ENCODE assay signal across 9 cellular contexts in the genomic region with DNA sequence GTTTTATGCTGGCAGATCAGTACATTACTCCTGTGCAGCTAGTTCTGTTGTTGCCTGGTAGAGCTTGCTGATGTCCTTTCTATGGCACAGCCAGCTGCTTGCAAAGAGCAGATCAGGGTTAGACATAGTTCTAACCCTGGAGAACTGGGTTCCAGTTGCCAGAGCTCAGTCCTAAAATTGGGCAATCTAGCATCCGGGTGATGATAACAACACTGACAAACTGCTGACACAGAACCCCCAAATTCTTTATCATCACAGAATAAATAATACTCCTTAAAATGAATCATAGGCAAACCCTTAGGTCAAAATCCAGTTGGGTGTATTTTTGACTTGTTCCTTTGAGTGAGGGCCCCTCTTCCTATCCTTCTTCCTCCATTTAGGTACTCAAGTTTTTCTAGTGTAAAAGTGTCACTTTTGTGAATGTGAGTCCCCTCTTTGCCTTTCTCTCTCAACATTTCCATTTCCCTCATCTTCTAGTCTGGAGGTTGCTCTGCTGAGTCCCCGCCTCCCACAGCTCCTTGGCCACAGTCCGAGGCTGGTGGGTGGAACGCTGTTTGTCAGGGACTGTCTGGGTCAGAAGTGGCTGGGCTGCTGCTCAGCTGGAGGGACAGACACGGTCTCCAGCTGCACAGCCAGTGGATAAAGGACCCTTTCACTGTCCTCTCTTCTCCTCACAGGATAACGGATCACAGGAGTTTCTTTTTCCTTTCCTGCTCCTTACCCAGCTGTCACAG.
DNase-seq lines count a peak whose midpoint lies in the region; ATAC-seq and TF ChIP-seq lines count a peak whose summit lies in the region.
"Had no signal": no experiment of that assay in that cellular context is flagged by ENCODE, and none has a peak within 500 bp of the region (broad histone marks: within the 10 kb centered on the region; RNA-seq: fewer than 3 reads in every experiment).

No MANE protein-coding gene starts in this region.

- peak in 1 of 2 donors; percentile 48 for TF ChIP-seq POLR2A in suprapubic skin (IDR thresholded peaks at IDR 0.05)

- peak overlapping the region; percentile 35 for H3K4me3 ChIP-seq in lower lobe of right lung
- H3K4me3 ChIP-seq in suprapubic skin: peak overlapping the region; percentile 30

- WGBS in suprapubic skin: 30% methylated on average over 6 of the region's 6 CpGs

- intact Hi-C loops in lower lobe of right lung (cut with DNase I): no loop called here

- H3K27me3 ChIP-seq in lower lobe of right lung (ENCODE audit: low read depth) (no peaks in the 10 kb centered on the region), suprapubic skin (no peaks in the 10 kb centered on the region)

- no peak for TF ChIP-seq CTCF in lower lobe of right lung (IDR thresholded peaks at IDR 0.05)
- TF ChIP-seq CTCF in suprapubic skin (IDR thresholded peaks at IDR 0.05): no peak

- no peak for TF ChIP-seq EP300 in suprapubic skin (IDR thresholded peaks at IDR 0.05)

- ATAC-seq in lower lobe of right lung (peak; percentile 94 to 95), HG03439 (IDR thresholded peaks at IDR 0.05; ENCODE audit: unreplicated experiment) (no peak), HG03342 (IDR thresholded peaks at IDR 0.05; ENCODE audit: unreplicated experiment) (no peak)

- H3K27ac ChIP-seq in lower lobe of right lung (peak overlapping the region; percentile 80), suprapubic skin (peak overlapping the region; percentile 70)

- DNase-seq in NCI-H2227 (lab: John Stamatoyannopoulos, UW; ENCODE audit: unreplicated experiment) (peak; percentile 15), ecto neural progenitor cell (ENCODE audit: low spot score) (peak; percentile 57), lower lobe of right lung (peak; percentile 85), suprapubic skin (ENCODE audit: low spot score in 2 of 2) (peak; percentile 85 to 89), NCI-H2081 treated with DMSO at 0.1 percent for 48 hours (lab: John Stamatoyannopoulos, UW) (no peak), NCI-H187 (lab: John Stamatoyannopoulos, UW) (no peak)
- DNase-seq: MM.1S had no signal

- H3K9me3 ChIP-seq in lower lobe of right lung: no peaks in the 10 kb centered on the region
- H3K9me3 ChIP-seq in suprapubic skin: no peaks in the 10 kb centered on the region

- H3K36me3 ChIP-seq in lower lobe of right lung: no peaks in the 10 kb centered on the region
- no peaks in the 10 kb centered on the region for H3K36me3 ChIP-seq in suprapubic skin

- H3K4me1 ChIP-seq in lower lobe of right lung (peaks cover 24% of the 10 kb centered on the region), suprapubic skin (peaks cover 13% of the 10 kb centered on the region)

Comparison
In these comparisons a context has a peak if more than half of its experiments do, and no peak if none do; other contexts are left out.
1. DNase-seq: peak in NCI-H2227 (single experiment), ecto neural progenitor cell (single experiment), lower lobe of right lung (single experiment) and suprapubic skin (2 of 2); none in NCI-H2081 treated with DMSO at 0.1 percent for 48 hours (single experiment) and NCI-H187 (0 of 2).
2. ATAC-seq: peak in lower lobe of right lung (2 of 2); none in HG03439 (single experiment) and HG03342 (single experiment).